In the genomic region with DNA sequence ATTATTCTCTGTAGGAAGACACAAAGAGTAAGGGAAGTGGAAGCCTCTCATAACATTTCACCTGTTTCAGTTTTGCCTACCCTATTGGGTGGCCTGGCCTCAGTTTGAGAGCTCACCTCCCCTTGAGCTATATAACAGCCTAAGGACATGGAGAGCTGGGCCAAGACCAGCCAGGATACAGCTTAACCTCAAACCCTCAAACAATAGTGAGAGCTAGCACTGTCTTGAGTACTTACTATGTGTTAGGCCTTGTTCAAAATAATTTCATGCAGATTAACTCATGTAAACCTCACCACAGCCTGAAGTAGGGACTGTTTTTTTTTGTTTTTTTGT, we compare ENCODE assay signal across 16 cellular contexts. TPM values are rescaled to one million over a fixed set of nuclear protein-coding genes. Genes with fewer than 3 reads are reported as not detected.
DNase-seq lines count a peak whose midpoint lies in the region; ATAC-seq and TF ChIP-seq lines count a peak whose summit lies in the region.
"Had no signal": no experiment of that assay in that cellular context is flagged by ENCODE, and none has a peak within 500 bp of the region (broad histone marks: within the 10 kb centered on the region; RNA-seq: fewer than 3 reads in every experiment).

No MANE protein-coding gene starts in this region.

- H3K4me1 Mint-ChIP-seq in activated T-cell treated with anti-CD3 and anti-CD28 coated beads, Interleukin-2, amount 50 U/mL, for 72 hours (ENCODE audit: low read depth), result peaks cover 17% of the 10 kb centered on the region

- H3K27ac Mint-ChIP-seq in activated T-cell treated with anti-CD3 and anti-CD28 coated beads, Interleukin-2, amount 50 U/mL, for 72 hours, result no peak overlapping the region
- H3K27ac Mint-ChIP-seq: stimulated activated naive CD8-positive, alpha-beta T cell treated with anti-CD3 and anti-CD28 coated beads, Interleukin-15, Interleukin-2, amounts not matched to agents 100 ng/mL and 50 ng/mL, for 24 hours had no signal

- H3K9me3 Mint-ChIP-seq in activated T-cell treated with anti-CD3 and anti-CD28 coated beads, Interleukin-2, amount 50 U/mL, for 72 hours, result no peaks in the 10 kb centered on the region
- H3K9me3 Mint-ChIP-seq: stimulated activated naive CD8-positive, alpha-beta T cell treated with anti-CD3 and anti-CD28 coated beads, Interleukin-15, Interleukin-2, amounts not matched to agents 100 ng/mL and 50 ng/mL, for 24 hours had no signal

- intact Hi-C loops in prostate gland (cut with DNase I) (no loop called here), left colon (cut with DNase I, micrococcal nuclease) (no loop called here)

- TF ChIP-seq CTCF in prostate gland (IDR thresholded peaks at IDR 0.05) (no peak), BE2C (IDR thresholded peaks at IDR 0.05; ENCODE audit: low read depth, low read length) (no peak)

- peak; percentile 48 to 71 for ATAC-seq in activated T-cell treated with anti-CD3 and anti-CD28 coated beads, Interleukin-2, amount 50 U/mL, for 72 hours (replicated peaks in 1 of 2)
- peak; percentile 40 for ATAC-seq in HG02623 (IDR thresholded peaks at IDR 0.05; ENCODE audit: unreplicated experiment)
- no peak for ATAC-seq in left colon
- ATAC-seq: left ventricle myocardium superior had no signal

- no peak overlapping the region for H3K4me3 ChIP-seq in prostate gland
- no peak overlapping the region for H3K4me3 ChIP-seq in BE2C (ENCODE audit: low read depth, low read length)
- H3K4me3 ChIP-seq: esophagus squamous epithelium had no signal

- H3K27ac ChIP-seq in epithelial cell of prostate, result peak overlapping the region; percentile 31
- H3K27ac ChIP-seq in prostate gland, result peak overlapping the region; percentile 64 to 73
- H3K27ac ChIP-seq: esophagus squamous epithelium had no signal

- no peaks in the 10 kb centered on the region for H3K27me3 Mint-ChIP-seq in activated T-cell treated with anti-CD3 and anti-CD28 coated beads, Interleukin-2, amount 50 U/mL, for 72 hours (ENCODE audit: low read depth)
- H3K27me3 Mint-ChIP-seq: stimulated activated naive CD8-positive, alpha-beta T cell treated with anti-CD3 and anti-CD28 coated beads, Interleukin-15, Interleukin-2, amounts not matched to agents 100 ng/mL and 50 ng/mL, for 24 hours had no signal

- no peak for DNase-seq in activated T-cell treated with anti-CD3 and anti-CD28 coated beads, Interleukin-2, amount 50 U/mL, for 72 hours
- DNase-seq in activated T-cell treated with anti-CD3 and anti-CD28 coated beads for 4 hours (no peak), epithelial cell of prostate (ENCODE audit: low read depth, low spot score) (no peak), prostate gland (ENCODE audit: low spot score) (no peak), BE2C (no peak), left colon (no peak), HuH-7.5 (ENCODE audit: low spot score) (no peak)
- DNase-seq: activated CD4-positive, alpha-beta T cell treated with anti-CD3 and anti-CD28 coated beads, Interleukin-2, amount 50 U/mL, for 4 hours; EL; esophagus squamous epithelium; Karpas-422; left ventricle myocardium superior; NCI-H1417 treated with DMSO at 0.1 percent for 48 hours; NK-92 treated with Interleukin-12 subunit alpha and Interleukin-12 subunit beta, amount 100 ng/mL, for 24 hours had no signal

- no peaks in the 10 kb centered on the region for H3K36me3 Mint-ChIP-seq in activated T-cell treated with anti-CD3 and anti-CD28 coated beads, Interleukin-2, amount 50 U/mL, for 72 hours (ENCODE audit: insufficient read depth in 2 of 2)

- no peaks in the 10 kb centered on the region for H3K9me3 ChIP-seq in prostate gland
- no peaks in the 10 kb centered on the region for H3K9me3 ChIP-seq in BE2C
- H3K9me3 ChIP-seq: esophagus squamous epithelium had no signal

- H3K27me3 ChIP-seq in prostate gland (replicated peaks; ENCODE audit: insufficient read depth) (no peaks in the 10 kb centered on the region), BE2C (no peaks in the 10 kb centered on the region)
- H3K27me3 ChIP-seq: esophagus squamous epithelium had no signal

- no peak for TF ChIP-seq POLR2A in prostate gland (IDR thresholded peaks at IDR 0.05)

- H3K36me3 ChIP-seq in prostate gland, result no peaks in the 10 kb centered on the region
- no peaks in the 10 kb centered on the region for H3K36me3 ChIP-seq in BE2C
- H3K36me3 ChIP-seq: esophagus squamous epithelium had no signal

- no peak overlapping the region for H3K4me3 Mint-ChIP-seq in activated T-cell treated with anti-CD3 and anti-CD28 coated beads, Interleukin-2, amount 50 U/mL, for 72 hours
- H3K4me3 Mint-ChIP-seq: stimulated activated naive CD8-positive, alpha-beta T cell treated with anti-CD3 and anti-CD28 coated beads, Interleukin-15, Interleukin-2, amounts not matched to agents 100 ng/mL and 50 ng/mL, for 24 hours had no signal

- H3K4me1 ChIP-seq in prostate gland (replicated peaks) (peaks cover 4% of the 10 kb centered on the region), BE2C (no peaks in the 10 kb centered on the region)

RNA-seq across cellular contexts. Expression of a gene that starts 15.0 kb away (rescaled TPM):
- total RNA-seq in activated T-cell treated with anti-CD3 and anti-CD28 coated beads, Interleukin-2, amount 50 U/mL, for 72 hours, result 100 to 1,000 TPM; 179 to 240 TPM
- 100 to 1,000 TPM in 1 of 2 donors, 10 to 100 TPM in 1; 75.8 to 156 TPM for total RNA-seq in prostate gland
- 44.7 TPM for polyA plus RNA-seq in BE2C (2012; ENCODE audit: insufficient read depth, insufficient read length, low read depth)
- 100 to 1,000 TPM; 165 to 186 TPM for total RNA-seq in left colon
